9 cellular contexts compared by ENCODE assay signal in genomic region chr1:76074321-76075187, GRCh38. TPM values are rescaled to one million over a fixed set of nuclear protein-coding genes. Genes with fewer than 3 reads are reported as not detected.
DNase-seq lines count a peak whose midpoint lies in the region; ATAC-seq and TF ChIP-seq lines count a peak whose summit lies in the region.
"Had no signal": no experiment of that assay in that cellular context is flagged by ENCODE, and none has a peak within 500 bp of the region (broad histone marks: within the 10 kb centered on the region; RNA-seq: fewer than 3 reads in every experiment).

ST6GALNAC3 (plus strand) TSS chr1:76074746.

- WGBS in SK-N-SH (ENCODE audit: low lambda C conversion rate), result 5% methylated on average over 36 of the region's 59 CpGs
- 0 to 1% methylated on average over 25 to 28 of the region's 59 CpGs for WGBS in thyroid gland, 2 donors

- H3K9ac ChIP-seq in SK-N-SH (peak within 1 kb of the TSS; percentile 74), parathyroid adenoma (peak within 1 kb of the TSS; percentile 37)

- peaks cover 0 to 17% of the 10 kb centered on the region in 2 experiments; a peak in 2 of 4 replicates for H3K4me1 ChIP-seq in SK-N-SH (ENCODE audit: control insufficient read depth in 1 of 2, insufficient read depth in 2 of 2, low read depth in 1 of 2, low read length in 1 of 2)
- H3K4me1 ChIP-seq in parathyroid adenoma, result no peaks in the 10 kb centered on the region
- H3K4me1 ChIP-seq in thyroid gland, result peaks cover 0 to 7% of the 10 kb centered on the region in 2 donors

- H3K4me3 ChIP-seq in SK-N-SH (ENCODE audit: low read depth in 2 of 2, low read length in 1 of 2) (peak within 1 kb of the TSS; percentile 75 to 89), parathyroid adenoma (ENCODE audit: low read depth, low read length) (peak within 1 kb of the TSS; percentile 63), thyroid gland (replicated peaks in 1 of 3) (peak within 1 kb of the TSS; percentile 62 to 75 (median 69))
- H3K4me3 ChIP-seq: PC-9 had no signal

- H3K27me3 ChIP-seq in SK-N-SH (ENCODE audit: insufficient read depth), result no peaks in the 10 kb centered on the region
- H3K27me3 ChIP-seq in parathyroid adenoma (ENCODE audit: control insufficient read depth, insufficient read depth, low read length), result no peaks in the 10 kb centered on the region
- no peaks in the 10 kb centered on the region for H3K27me3 ChIP-seq in thyroid gland

- no peaks in the 10 kb centered on the region for H3K9me2 ChIP-seq in SK-N-SH

- DNase-seq in COLO668 (lab: John Stamatoyannopoulos, UW; ENCODE audit: unreplicated experiment), result peak; percentile 84
- peak; percentile 77 for DNase-seq in GM20000 (ENCODE audit: low spot score)
- DNase-seq in HT-29 (ENCODE audit: low spot score), result peak; percentile 56
- peak; percentile 95 for DNase-seq in SK-N-SH
- DNase-seq in activated naive CD8-positive, alpha-beta T cell treated with anti-CD3 and anti-CD28 coated beads, Interleukin-2, amount 50 U/mL, for 16 hours (ENCODE audit: low read depth, low spot score), result peak; percentile 56
- peak; percentile 86 for DNase-seq in Right ventricle myocardium superior
- peak; percentile 80 to 83 for DNase-seq in thyroid gland

- H2AFZ ChIP-seq in SK-N-SH (ENCODE audit: low read depth) (peak within 1 kb of the TSS; percentile 89), parathyroid adenoma (peak within 1 kb of the TSS; percentile 93)
- H2AFZ ChIP-seq: PC-9 had no signal

- POLR2A ChIA-PET in SK-N-SH (lab: Yijun Ruan, JAX), result interaction anchor here (1.6 kb wide), 1 partner anchor 9 kb away, joined by 6 read pairs; no protein-coding TSS in a partner anchor

- ATAC-seq in Right ventricle myocardium superior (ENCODE audit: poor library complexity), result peak; percentile 99

- no peaks in the 10 kb centered on the region for H4K20me1 ChIP-seq in SK-N-SH (ENCODE audit: insufficient read depth)

- no peak for TF ChIP-seq EP300 in SK-N-SH (IDR thresholded peaks at IDR 0.05; ENCODE audit: borderline replicate concordance in 1 of 2, low read depth in 1 of 2, low read length in 1 of 2)

- CTCF ChIA-PET in SK-N-SH (lab: Yijun Ruan, JAX), result interaction anchor here (0.7 to 1.3 kb wide), 2 partner anchors 17 to 80 kb away, joined by 3 to 6 read pairs; no protein-coding TSS in a partner anchor

- H3F3A ChIP-seq in SK-N-SH (replicated peaks; ENCODE audit: insufficient read depth), result peaks cover 29% of the 10 kb centered on the region

- H3K36me3 ChIP-seq in SK-N-SH (replicated peaks in 1 of 2; ENCODE audit: control insufficient read depth in 1 of 2, insufficient read depth in 2 of 2, low read length in 1 of 2), result no peaks in the 10 kb centered on the region
- H3K36me3 ChIP-seq in parathyroid adenoma (ENCODE audit: control insufficient read depth, insufficient read depth, low read length), result no peaks in the 10 kb centered on the region
- no peaks in the 10 kb centered on the region for H3K36me3 ChIP-seq in thyroid gland

- peaks cover 46% of the 10 kb centered on the region for H3K79me2 ChIP-seq in SK-N-SH (ENCODE audit: insufficient read depth)
- H3K79me2 ChIP-seq in parathyroid adenoma, result no peaks in the 10 kb centered on the region

- no peak for TF ChIP-seq RAD21 in SK-N-SH (IDR thresholded peaks at IDR 0.05; ENCODE audit: low read length)

- peak within 1 kb of the TSS; percentile 97 for H3K4me2 ChIP-seq in SK-N-SH
- H3K4me2 ChIP-seq in parathyroid adenoma (ENCODE audit: low read length), result peak within 1 kb of the TSS; percentile 88
- H3K4me2 ChIP-seq: PC-9 had no signal

- no peak for TF ChIP-seq CTCF in GM20000 (IDR thresholded peaks at IDR 0.05; ENCODE audit: extremely low read depth, missing control alignments)
- 0 out of 2 replicates have a peak, but pooled peaks have one; percentile 6 for TF ChIP-seq CTCF in SK-N-SH (IDR thresholded peaks at IDR 0.05)
- TF ChIP-seq CTCF in parathyroid adenoma (IDR thresholded peaks at IDR 0.05), result no peak
- TF ChIP-seq CTCF in thyroid gland (IDR thresholded peaks at IDR 0.05), result peak in 1 of 6 experiments; percentile 7

- TF ChIP-seq POLR2A in thyroid gland (IDR thresholded peaks at IDR 0.05), result peak in 1 of 2 donors; percentile 78

- H3K27ac ChIP-seq in SK-N-SH (ENCODE audit: low read depth in 2 of 2, low read length in 1 of 2) (peak within 1 kb of the TSS; percentile 72 to 79), parathyroid adenoma (peak within 1 kb of the TSS; percentile 85), thyroid gland (peak within 1 kb of the TSS; percentile 78 to 85 (median 80))
- H3K27ac ChIP-seq: PC-9 had no signal

- no peaks in the 10 kb centered on the region for H3K9me3 ChIP-seq in SK-N-SH
- no peaks in the 10 kb centered on the region for H3K9me3 ChIP-seq in parathyroid adenoma (ENCODE audit: control insufficient read depth, low read length)
- H3K9me3 ChIP-seq in thyroid gland, result no peaks in the 10 kb centered on the region

- intact Hi-C loops in Right ventricle myocardium superior (cut with DNase I), result no loop called here
- intact Hi-C loops in thyroid gland (cut with DNase I), result no loop called here

TF ChIP-seq in SK-N-SH, 30 proteins besides CTCF, POLR2A, EP300 and RAD21 (continues in another document):
- TF ChIP-seq REST (IDR thresholded peaks at IDR 0.05; ENCODE audit: low read depth, low read length), result no peak
- TF ChIP-seq RFX5 (IDR thresholded peaks at IDR 0.05; ENCODE audit: low read length), result no peak
- TF ChIP-seq ELF1 (IDR thresholded peaks at IDR 0.05), result no peak
- TF ChIP-seq GABPA (IDR thresholded peaks at IDR 0.05; ENCODE audit: low read depth), result no peak
- peak; percentile 87 for TF ChIP-seq MXI1 (IDR thresholded peaks at IDR 0.05; ENCODE audit: low read depth, low read length)
- TF ChIP-seq JUND (IDR thresholded peaks at IDR 0.05), result no peak
- TF ChIP-seq, protein P1, sequence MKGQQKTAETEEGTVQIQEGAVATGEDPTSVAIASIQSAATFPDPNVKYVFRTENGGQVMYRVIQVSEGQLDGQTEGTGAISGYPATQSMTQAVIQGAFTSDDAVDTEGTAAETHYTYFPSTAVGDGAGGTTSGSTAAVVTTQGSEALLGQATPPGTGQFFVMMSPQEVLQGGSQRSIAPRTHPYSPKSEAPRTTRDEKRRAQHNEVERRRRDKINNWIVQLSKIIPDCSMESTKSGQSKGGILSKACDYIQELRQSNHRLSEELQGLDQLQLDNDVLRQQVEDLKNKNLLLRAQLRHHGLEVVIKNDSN (IDR thresholded peaks at IDR 0.05; ENCODE audit: borderline replicate concordance, low read depth), result peak; percentile 90
- TF ChIP-seq RCOR1 (IDR thresholded peaks at IDR 0.05; ENCODE audit: low read length), result no peak
- peak; percentile 3; the same call in 1 of the 2 replicates for TF ChIP-seq TCF12 (IDR thresholded peaks at IDR 0.05)
- no peak for TF ChIP-seq FOXJ3 (CRISPR knock-in tag; IDR thresholded peaks at IDR 0.05)
- TF ChIP-seq, protein P2, sequence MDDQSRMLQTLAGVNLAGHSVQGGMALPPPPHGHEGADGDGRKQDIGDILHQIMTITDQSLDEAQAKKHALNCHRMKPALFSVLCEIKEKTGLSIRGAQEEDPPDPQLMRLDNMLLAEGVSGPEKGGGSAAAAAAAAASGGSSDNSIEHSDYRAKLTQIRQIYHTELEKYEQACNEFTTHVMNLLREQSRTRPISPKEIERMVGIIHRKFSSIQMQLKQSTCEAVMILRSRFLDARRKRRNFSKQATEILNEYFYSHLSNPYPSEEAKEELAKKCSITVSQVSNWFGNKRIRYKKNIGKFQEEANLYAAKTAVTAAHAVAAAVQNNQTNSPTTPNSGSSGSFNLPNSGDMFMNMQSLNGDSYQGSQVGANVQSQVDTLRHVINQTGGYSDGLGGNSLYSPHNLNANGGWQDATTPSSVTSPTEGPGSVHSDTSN (IDR thresholded peaks at IDR 0.05), result no peak
- peak; percentile 73 for TF ChIP-seq POLR2AphosphoS5 (IDR thresholded peaks at IDR 0.05; ENCODE audit: low read depth, low read length)
- no peak for TF ChIP-seq YY1 (IDR thresholded peaks at IDR 0.05; ENCODE audit: low read depth)
- TF ChIP-seq MAX (IDR thresholded peaks at IDR 0.05; ENCODE audit: low read depth), result peak; percentile 58; the same call in 1 of the 2 replicates
- TF ChIP-seq TAF1 (IDR thresholded peaks at IDR 0.05; ENCODE audit: borderline replicate concordance, low read depth, low read length), result peak; percentile 61
- no peak for TF ChIP-seq NFIC (IDR thresholded peaks at IDR 0.05; ENCODE audit: borderline replicate concordance)
- TF ChIP-seq SMC3 (IDR thresholded peaks at IDR 0.05; ENCODE audit: low read depth, low read length), result no peak

RNA-seq across cellular contexts. Expression of gene ST6GALNAC3, which starts in this region (rescaled TPM):
- total RNA-seq in HT-29 (2014; rRNA removed; shearing (Covaris generic)), result not detected in 2 replicates
- polyA plus RNA-seq in SK-N-SH (2012; rRNA removed), result 8.1 and 12.1 TPM in 2 replicates
- 14.4 and 14.7 TPM in 2 replicates for polyA plus RNA-seq in SK-N-SH (2012; cell fraction: cytosol; rRNA removed)
- polyA plus RNA-seq in SK-N-SH (2012; cell fraction: nucleus; rRNA removed), result 2.3 and 5.8 TPM in 2 replicates
- 4.5 TPM for total RNA-seq in Right ventricle myocardium superior
- total RNA-seq in thyroid gland, result 10 to 100 TPM; 17.4 to 35.6 (median 31.6) TPM

Comparison
In these comparisons a context has a peak if more than half of its experiments do, and no peak if none do; other contexts are left out.
1. Peak in every context shown above with its lines: DNase-seq, ATAC-seq, H3K4me3 ChIP-seq and H3K27ac ChIP-seq.
2. Peak in DNase-seq in HT-29; RNA of the gene not detected or under 1 TPM.